In genomic region chr12:123670882-123671728, GRCh38 we compare ENCODE assay signal across 8 cellular contexts. TPM values are rescaled to one million over a fixed set of nuclear protein-coding genes. Genes with fewer than 3 reads are reported as not detected.
A peak's percentile ranks its signal among the peaks of the same experiment; 100 is the strongest.
DNase-seq lines count a peak whose midpoint lies in the region; ATAC-seq, FAIRE-seq and TF ChIP-seq lines count a peak whose summit lies in the region.

TCTN2 (plus strand) TSS chr12:123671113; CDS start chr12:123671241, 128 bp downstream.

- DNase-seq in AG04450 (ENCODE audit: low read depth, low spot score) (peak; percentile 72), NCI-H2227 (lab: John Stamatoyannopoulos, UW; ENCODE audit: unreplicated experiment) (peak; percentile 95), WERI-Rb-1 (peak; percentile 95), bronchial epithelial cell (ENCODE audit: low read depth) (peak; percentile 82), iPS-NIHi7 (ENCODE audit: extremely low spot score) (peak; percentile 100), smooth muscle cell (lab: John Stamatoyannopoulos, UW; ENCODE audit: unreplicated experiment) (peak; percentile 73)

- H3K9me3 ChIP-seq in AG04450 (ENCODE audit: control insufficient read depth, insufficient read depth, low read length): peaks cover 3% of the 10 kb centered on the region; the same call in 1 of the 2 replicates
- H3K9me3 ChIP-seq in WERI-Rb-1 (ENCODE audit: severe bottlenecking): no peaks in the 10 kb centered on the region
- H3K9me3 ChIP-seq in smooth muscle cell (replicated peaks; ENCODE audit: low read depth): no peaks in the 10 kb centered on the region

- H3F3A ChIP-seq in smooth muscle cell (ENCODE audit: low read depth): no peaks in the 10 kb centered on the region

- peak within 1 kb of the TSS; percentile 77 for H2AFZ ChIP-seq in smooth muscle cell (ENCODE audit: low read depth)

- H3K27me3 ChIP-seq in AG04450 (ENCODE audit: control insufficient read depth, insufficient read depth, low read length): no peaks in the 10 kb centered on the region
- no peaks in the 10 kb centered on the region for H3K27me3 ChIP-seq in WERI-Rb-1 (ENCODE audit: insufficient read depth, low read depth, severe bottlenecking)
- no peaks in the 10 kb centered on the region for H3K27me3 ChIP-seq in bronchial epithelial cell (ENCODE audit: control insufficient read depth, insufficient read depth, low read length)
- no peaks in the 10 kb centered on the region for H3K27me3 ChIP-seq in smooth muscle cell (ENCODE audit: low read depth)

- in situ Hi-C loops in GM18951 (cut with MboI; ENCODE audit: low sequenced_read_pairs, unreplicated experiment): no loop called here

- H3K27ac ChIP-seq in AG04450 (ENCODE audit: low read depth, low read length): peak within 1 kb of the TSS; percentile 31
- H3K27ac ChIP-seq in WERI-Rb-1: peak within 1 kb of the TSS; percentile 44
- H3K27ac ChIP-seq in smooth muscle cell (ENCODE audit: low read depth): no peak within 1 kb of the TSS

- 5% methylated on average over 53 of the region's 53 CpGs for WGBS in smooth muscle cell (ENCODE audit: low lambda C conversion rate)

- POLR2A ChIA-PET in AG04450 (lab: Yijun Ruan, JAX): interaction anchor here (0.6 to 0.7 kb wide), 3 partner anchors 10 to 41 kb away, joined by 4 to 10 read pairs (median 6); partner anchors contain the start of gene ATP6V0A2

- peak within 1 kb of the TSS; percentile 53 for H3K9ac ChIP-seq in smooth muscle cell (ENCODE audit: low read depth)

- H3K4me2 ChIP-seq in smooth muscle cell: peak within 1 kb of the TSS; percentile 92

- peaks cover 6% of the 10 kb centered on the region for H3K4me1 ChIP-seq in smooth muscle cell (ENCODE audit: low read depth)

- TF ChIP-seq POLR2A in GM18951 (IDR thresholded peaks at IDR 0.05; ENCODE audit: extremely low read depth, insufficient read depth, insufficient read length): peak; percentile 26

- H4K20me1 ChIP-seq in smooth muscle cell (ENCODE audit: low read depth): no peaks in the 10 kb centered on the region

- no peaks in the 10 kb centered on the region for H3K79me2 ChIP-seq in smooth muscle cell (ENCODE audit: low read depth)

- no peak for FAIRE-seq in bronchial epithelial cell (lab: Jason Lieb, UNC)

- H3K4me3 ChIP-seq in AG04450 (ENCODE audit: low read depth, low read length): peak within 1 kb of the TSS; percentile 86
- peak within 1 kb of the TSS; percentile 82 for H3K4me3 ChIP-seq in WERI-Rb-1 (ENCODE audit: low read depth, low read length)
- peak within 1 kb of the TSS; percentile 82 for H3K4me3 ChIP-seq in bronchial epithelial cell (ENCODE audit: low read depth, low read length)
- peak within 1 kb of the TSS; percentile 63 for H3K4me3 ChIP-seq in smooth muscle cell

- peak; percentile 98 for ATAC-seq in HG03159 (IDR thresholded peaks at IDR 0.05; ENCODE audit: unreplicated experiment)

- H3K36me3 ChIP-seq in WERI-Rb-1: peaks cover 9% of the 10 kb centered on the region
- H3K36me3 ChIP-seq in bronchial epithelial cell (ENCODE audit: control insufficient read depth, insufficient read depth, low read length): no peaks in the 10 kb centered on the region
- no peaks in the 10 kb centered on the region for H3K36me3 ChIP-seq in smooth muscle cell (ENCODE audit: low read depth)

- CTCF ChIA-PET in AG04450 (lab: Charles Lee): no interaction called here

- TF ChIP-seq CTCF in AG04450 (IDR thresholded peaks at IDR 0.05; ENCODE audit: low read depth, low read length) (no peak), WERI-Rb-1 (IDR thresholded peaks at IDR 0.05; ENCODE audit: low read depth, low read length) (no peak), bronchial epithelial cell (IDR thresholded peaks at IDR 0.05; ENCODE audit: insufficient read depth, low read length, severe bottlenecking) (no peak), smooth muscle cell (IDR thresholded peaks at IDR 0.05; ENCODE audit: borderline replicate concordance, insufficient read depth, poor library complexity, severe bottlenecking) (no peak)

RNA-seq across cellular contexts. Expression of gene TCTN2, which starts in this region (rescaled TPM):
- polyA plus RNA-seq in AG04450 (2011; rRNA removed): 8.6 and 9.1 TPM in 2 replicates
- polyA minus RNA-seq in AG04450 (2011; rRNA and poly(A)+ RNA removed): 13.3 and 13.8 TPM in 2 replicates
- total RNA-seq in bronchial epithelial cell: 3.9 and 5.4 TPM in 2 replicates
- 11.5 and 12.6 TPM in 2 replicates for total RNA-seq in smooth muscle cell
- polyA plus RNA-seq in smooth muscle cell: 2.8 and 3.0 TPM in 2 replicates
